Comparison of ENCODE assay signal across 1 cellular context in genomic region chr16:25031132-25031440, GRCh38.
TF ChIP-seq lines count a peak whose summit lies in the region.

No MANE protein-coding gene starts in this region.

TF ChIP-seq in SK-N-SH, 30 proteins besides CTCF, POLR2A, EP300 and RAD21 (continued from another document):
- TF ChIP-seq USF1 (IDR thresholded peaks at IDR 0.05; ENCODE audit: borderline replicate concordance, low read depth) = no peak
- TF ChIP-seq MEF2A (IDR thresholded peaks at IDR 0.05; ENCODE audit: borderline replicate concordance, low read depth) = no peak
- no peak for TF ChIP-seq FOXM1 (IDR thresholded peaks at IDR 0.05; ENCODE audit: low read depth)
- TF ChIP-seq, protein P1, sequence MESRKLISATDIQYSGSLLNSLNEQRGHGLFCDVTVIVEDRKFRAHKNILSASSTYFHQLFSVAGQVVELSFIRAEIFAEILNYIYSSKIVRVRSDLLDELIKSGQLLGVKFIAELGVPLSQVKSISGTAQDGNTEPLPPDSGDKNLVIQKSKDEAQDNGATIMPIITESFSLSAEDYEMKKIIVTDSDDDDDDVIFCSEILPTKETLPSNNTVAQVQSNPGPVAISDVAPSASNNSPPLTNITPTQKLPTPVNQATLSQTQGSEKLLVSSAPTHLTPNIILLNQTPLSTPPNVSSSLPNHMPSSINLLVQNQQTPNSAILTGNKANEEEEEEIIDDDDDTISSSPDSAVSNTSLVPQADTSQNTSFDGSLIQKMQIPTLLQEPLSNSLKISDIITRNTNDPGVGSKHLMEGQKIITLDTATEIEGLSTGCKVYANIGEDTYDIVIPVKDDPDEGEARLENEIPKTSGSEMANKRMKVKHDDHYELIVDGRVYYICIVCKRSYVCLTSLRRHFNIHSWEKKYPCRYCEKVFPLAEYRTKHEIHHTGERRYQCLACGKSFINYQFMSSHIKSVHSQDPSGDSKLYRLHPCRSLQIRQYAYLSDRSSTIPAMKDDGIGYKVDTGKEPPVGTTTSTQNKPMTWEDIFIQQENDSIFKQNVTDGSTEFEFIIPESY (IDR thresholded peaks at IDR 0.05; ENCODE audit: borderline replicate concordance, low read depth) = no peak
- no peak for TF ChIP-seq RCOR1 (IDR thresholded peaks at IDR 0.05; ENCODE audit: low read length)
- TF ChIP-seq SMC3 (IDR thresholded peaks at IDR 0.05; ENCODE audit: low read depth, low read length) = no peak
